Comparison of ENCODE assay signal across 36 cellular contexts in the genomic region with DNA sequence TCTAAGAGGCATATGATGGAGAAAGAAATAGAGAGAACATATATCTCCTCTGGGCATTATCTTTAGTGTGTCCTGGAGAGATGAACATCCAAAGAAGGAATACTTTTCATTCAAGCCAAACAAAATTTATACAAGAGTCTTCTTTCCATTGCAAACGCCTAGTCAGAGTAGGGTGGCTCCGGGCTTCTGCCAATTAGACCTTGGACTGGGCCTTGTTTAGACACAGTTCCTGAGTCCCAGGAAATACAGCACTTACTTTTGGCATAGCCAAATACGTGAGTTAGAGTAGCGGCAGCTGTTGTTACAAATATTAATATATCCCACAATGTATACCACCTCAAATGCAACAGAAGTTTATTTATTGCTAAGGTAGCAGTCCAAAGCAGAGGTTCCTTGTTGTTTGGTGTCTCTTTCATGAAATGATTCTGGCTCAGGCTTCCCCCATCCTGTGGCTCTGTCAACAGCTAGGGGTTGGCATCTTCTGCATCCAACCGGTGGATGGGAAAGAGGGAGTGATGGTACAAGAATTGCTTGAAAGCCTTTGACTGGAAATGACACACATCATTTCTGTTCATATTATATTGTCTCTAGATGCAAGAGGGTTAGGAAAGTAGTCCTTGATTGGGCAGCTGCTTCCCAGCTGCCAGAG.
"Had no signal": no experiment of that assay in that cellular context is flagged by ENCODE, and none has a peak within 500 bp of the region (broad histone marks: within the 10 kb centered on the region; RNA-seq: fewer than 3 reads in every experiment).

No MANE protein-coding gene starts in this region.

- H3K4me3 ChIP-seq: K562 had no signal

- H3K27ac ChIP-seq: brain microvascular endothelial cell, VCaP had no signal

- ATAC-seq: activated T-cell treated with anti-CD3 and anti-CD28 coated beads, Interleukin-2, amount 50 U/mL, for 72 hours; activated T-helper 17 cell treated with anti-CD3 and anti-CD28 coated beads, Interleukin-2, amount 50 U/mL, for 72 hours; K562 had no signal

- FAIRE-seq: K562 had no signal

- H3K36me3 ChIP-seq: brain microvascular endothelial cell had no signal

- H3K27me3 ChIP-seq: brain microvascular endothelial cell had no signal

- DNase-seq: activated B cell treated with CpG ODN at 0.5 μM for 24 hours; activated CD4-positive, alpha-beta memory T cell treated with anti-CD3 and anti-CD28 coated beads for 36 hours; activated CD4-positive, alpha-beta T cell treated with anti-CD3 and anti-CD28 coated beads for 4 hours; activated CD4-positive, alpha-beta T cell treated with anti-CD3 and anti-CD28 coated beads, Interleukin-2, amount 50 U/mL, for 1 hour; activated CD4-positive, CD25-positive, alpha-beta regulatory T cell treated with anti-CD3 and anti-CD28 coated beads, Interleukin-2, amount 50 U/mL, for 72 hours; activated CD8-positive, alpha-beta memory T cell treated with anti-CD3 and anti-CD28 coated beads, Interleukin-2, amount 50 U/mL, for 4 hours; activated effector memory CD4-positive, alpha-beta T cell treated with anti-CD3 and anti-CD28 coated beads, Interleukin-2, amount 50 U/mL, for 16 hours; activated naive CD4-positive, alpha-beta T cell; activated naive CD4-positive, alpha-beta T cell treated with anti-CD3 and anti-CD28 coated beads, Interleukin-2, amount 50 U/mL, for 16 hours; activated naive CD8-positive, alpha-beta T cell treated with anti-CD3 and anti-CD28 coated beads for 36 hours; activated T-cell treated with anti-CD3 and anti-CD28 coated beads for 4 hours; activated T-cell treated with anti-CD3 and anti-CD28 coated beads, Interleukin-2, amount 50 U/mL, for 72 hours; amniotic stem cell; aorta; brain microvascular endothelial cell; central memory CD4-positive, alpha-beta T cell; NCI-H1048; NCI-H1105 treated with DMSO at 0.1 percent for 48 hours; NCI-H1436; NCI-H1694; NCI-H1930; NCI-H2081 treated with DMSO at 0.1 percent for 48 hours; NCI-H226; NCI-H446 treated with DMSO at 0.1 percent for 48 hours; NCI-H524; NCI-H69; NK-92 treated with Interleukin-12 subunit alpha and Interleukin-12 subunit beta, amount 100 ng/mL, for 24 hours; OCI-M1; Right ventricle myocardium superior; SW 1271; T-helper 1 cell; T-helper 2 cell; T-helper 9 cell had no signal
